ENCODE assay signal across 13 cellular contexts in genomic region chr17:55272711-55273578, GRCh38. TPM values are rescaled to one million over a fixed set of nuclear protein-coding genes. Genes with fewer than 3 reads are reported as not detected.
DNase-seq lines count a peak whose midpoint lies in the region; ATAC-seq, FAIRE-seq and TF ChIP-seq lines count a peak whose summit lies in the region.
"Had no signal": no experiment of that assay in that cellular context is flagged by ENCODE, and none has a peak within 500 bp of the region (broad histone marks: within the 10 kb centered on the region; RNA-seq: fewer than 3 reads in every experiment).

No MANE protein-coding gene starts in this region.

- no peak for TF ChIP-seq POLR2A in sigmoid colon (IDR thresholded peaks at IDR 0.05)
- TF ChIP-seq POLR2A in vagina (IDR thresholded peaks at IDR 0.05) = no peak

- no peak for TF ChIP-seq CTCF in SK-N-SH (IDR thresholded peaks at IDR 0.05)
- TF ChIP-seq CTCF in kidney (IDR thresholded peaks at IDR 0.05; ENCODE audit: borderline replicate concordance, extremely low read depth, insufficient read depth) = no peak
- TF ChIP-seq CTCF in sigmoid colon (IDR thresholded peaks at IDR 0.05) = no peak
- TF ChIP-seq CTCF in vagina (IDR thresholded peaks at IDR 0.05) = no peak

- peak overlapping the region in 1 of 2 experiments; percentile 84; a peak in 2 of 4 replicates for H3K27ac ChIP-seq in SK-N-SH (ENCODE audit: low read depth in 2 of 2, low read length in 1 of 2)
- H3K27ac ChIP-seq in kidney (ENCODE audit: low read depth in 2 of 2, low read length in 2 of 2) = peak overlapping the region; percentile 89 to 95
- H3K27ac ChIP-seq in sigmoid colon = peak overlapping the region; percentile 81 to 97 (median 95)
- H3K27ac ChIP-seq in vagina = peak overlapping the region; percentile 54
- H3K27ac ChIP-seq: 22Rv1, neutrophil had no signal

- H3K4me3 ChIP-seq in SK-N-SH (ENCODE audit: low read depth in 2 of 2, low read length in 1 of 2) = no peak overlapping the region
- peak overlapping the region; percentile 7 to 10 for H3K4me3 ChIP-seq in kidney (ENCODE audit: low read length in 2 of 2)
- H3K4me3 ChIP-seq in sigmoid colon = peak overlapping the region in 2 of 4 donors; percentile 11 to 14
- H3K4me3 ChIP-seq in vagina = no peak overlapping the region

- WGBS in SK-N-SH (ENCODE audit: low lambda C conversion rate) = 77% methylated on average over 13 of the region's 13 CpGs
- WGBS in sigmoid colon, 2 donors = 76 to 82% methylated on average over 13 of the region's 13 CpGs

- no peaks in the 10 kb centered on the region for H3K9me2 ChIP-seq in SK-N-SH

- no peak for FAIRE-seq in kidney (lab: Jason Lieb, UNC)

- H3K4me2 ChIP-seq in SK-N-SH = no peak overlapping the region

- POLR2A ChIA-PET in SK-N-SH (lab: Yijun Ruan, JAX) = interaction anchor here (1.0 to 1.7 kb wide), 2 partner anchors 8 to 34 kb away, joined by 4 to 6 read pairs; no protein-coding TSS in a partner anchor

- H3K9ac ChIP-seq in SK-N-SH (no peak overlapping the region), kidney (ENCODE audit: low read length in 2 of 2) (peak overlapping the region in 1 of 2 donors; percentile 68)

- DNase-seq in SK-N-SH (no peak), kidney (no peak), sigmoid colon (no peak), vagina (ENCODE audit: extremely low spot score in 2 of 2) (no peak), dedifferentiated amniotic fluid mesenchymal stem cell (ENCODE audit: extremely low spot score) (no peak), NCI-H345 treated with DMSO at 0.1 percent for 48 hours (lab: John Stamatoyannopoulos, UW; ENCODE audit: unreplicated experiment) (no peak), middle frontal gyrus (ENCODE audit: extremely low spot score, low spot score) (no peak)
- DNase-seq: activated naive CD4-positive, alpha-beta T cell treated with anti-CD3 and anti-CD28 coated beads, Interleukin-2, amount 50 U/mL, for 16 hours; IMR-90; OCI-M1 had no signal

- no peaks in the 10 kb centered on the region for H3K36me3 ChIP-seq in SK-N-SH (replicated peaks in 1 of 2; ENCODE audit: control insufficient read depth in 1 of 2, insufficient read depth in 2 of 2, low read length in 1 of 2)
- peaks cover 2 to 7% of the 10 kb centered on the region in 2 donors for H3K36me3 ChIP-seq in kidney (ENCODE audit: control insufficient read depth in 1 of 2, insufficient read depth in 2 of 2, low read length in 2 of 2)
- H3K36me3 ChIP-seq in sigmoid colon = no peaks in the 10 kb centered on the region
- no peaks in the 10 kb centered on the region for H3K36me3 ChIP-seq in vagina
- H3K36me3 ChIP-seq: neutrophil had no signal

- H3K9me3 ChIP-seq in SK-N-SH (no peaks in the 10 kb centered on the region), kidney (ENCODE audit: control insufficient read depth in 1 of 2, low read length in 2 of 2) (no peaks in the 10 kb centered on the region), sigmoid colon (no peaks in the 10 kb centered on the region), vagina (no peaks in the 10 kb centered on the region)
- H3K9me3 ChIP-seq: neutrophil had no signal

- intact Hi-C loops in kidney (cut with DNase I) (no loop called here), sigmoid colon (cut with DNase I) (loop anchor here (5.0 kb wide), 1 partner anchor 459 kb away; no protein-coding TSS in a partner anchor), vagina (cut with DNase I) (no loop called here)

- no peak for TF ChIP-seq RAD21 in SK-N-SH (IDR thresholded peaks at IDR 0.05; ENCODE audit: low read length)

- H3K79me2 ChIP-seq in SK-N-SH (ENCODE audit: insufficient read depth) = no peaks in the 10 kb centered on the region

- no peaks in the 10 kb centered on the region for H3F3A ChIP-seq in SK-N-SH (replicated peaks; ENCODE audit: insufficient read depth)

- TF ChIP-seq EP300 in SK-N-SH (IDR thresholded peaks at IDR 0.05; ENCODE audit: borderline replicate concordance in 1 of 2, low read depth in 1 of 2, low read length in 1 of 2) = no peak
- TF ChIP-seq EP300 in sigmoid colon (IDR thresholded peaks at IDR 0.05) = no peak

- no peaks in the 10 kb centered on the region for H4K20me1 ChIP-seq in SK-N-SH (ENCODE audit: insufficient read depth)

- peaks cover 7 to 24% of the 10 kb centered on the region in 2 experiments; a peak in 3 of 4 replicates for H3K4me1 ChIP-seq in SK-N-SH (ENCODE audit: control insufficient read depth in 1 of 2, insufficient read depth in 2 of 2, low read depth in 1 of 2, low read length in 1 of 2)
- peaks cover 27 to 46% of the 10 kb centered on the region in 2 donors for H3K4me1 ChIP-seq in kidney (ENCODE audit: control insufficient read depth in 1 of 2, insufficient read depth in 1 of 2, low read depth in 1 of 2, low read length in 2 of 2)
- H3K4me1 ChIP-seq in sigmoid colon = peaks cover 0 to 98% (median 81%) of the 10 kb centered on the region in 4 donors
- H3K4me1 ChIP-seq in vagina = peaks cover 45% of the 10 kb centered on the region

- ATAC-seq in SK-N-SH treated with all-trans-retinoic acid at 6 μM for 48 hours = peak; percentile 5; the same call in 1 of the 3 replicates

- H3K27me3 ChIP-seq in SK-N-SH (ENCODE audit: insufficient read depth) (no peaks in the 10 kb centered on the region), sigmoid colon (no peaks in the 10 kb centered on the region), vagina (no peaks in the 10 kb centered on the region)

- H2AFZ ChIP-seq in SK-N-SH (ENCODE audit: low read depth) = no peak overlapping the region

- CTCF ChIA-PET in SK-N-SH (lab: Yijun Ruan, JAX) = interaction anchor here (0.7 to 2.6 kb wide), 10 partner anchors 9 to 241 kb away, joined by 3 to 11 read pairs (median 4); no protein-coding TSS in a partner anchor

TF ChIP-seq in SK-N-SH treated with all-trans-retinoic acid at 6 μM for 48 hours, 23 proteins besides CTCF, POLR2A, EP300 and RAD21:
- TF ChIP-seq CSDC2 (CRISPR knock-in tag; IDR thresholded peaks at IDR 0.05) = no peak
- TF ChIP-seq ZNF70 (CRISPR knock-in tag; IDR thresholded peaks at IDR 0.05) = no peak
- TF ChIP-seq BACH2 (CRISPR knock-in tag; IDR thresholded peaks at IDR 0.05; ENCODE audit: borderline replicate concordance) = no peak

TF ChIP-seq in SK-N-SH, 30 proteins besides CTCF, POLR2A, EP300 and RAD21:
- TF ChIP-seq CHD2 (IDR thresholded peaks at IDR 0.05; ENCODE audit: low read length, partially characterized antibody) (no peak), PBX3 (IDR thresholded peaks at IDR 0.05) (no peak), NFIC (IDR thresholded peaks at IDR 0.05; ENCODE audit: borderline replicate concordance) (no peak), NRF1 (IDR thresholded peaks at IDR 0.05; ENCODE audit: low read depth, low read length) (no peak), SMC3 (IDR thresholded peaks at IDR 0.05; ENCODE audit: low read depth, low read length) (no peak), GABPA (IDR thresholded peaks at IDR 0.05; ENCODE audit: low read depth) (no peak), USF2 (IDR thresholded peaks at IDR 0.05; ENCODE audit: borderline replicate concordance, low read depth, low read length) (no peak), FOXM1 (IDR thresholded peaks at IDR 0.05; ENCODE audit: low read depth) (no peak), RFX5 (IDR thresholded peaks at IDR 0.05; ENCODE audit: low read length) (no peak)
- TF ChIP-seq, protein P1, sequence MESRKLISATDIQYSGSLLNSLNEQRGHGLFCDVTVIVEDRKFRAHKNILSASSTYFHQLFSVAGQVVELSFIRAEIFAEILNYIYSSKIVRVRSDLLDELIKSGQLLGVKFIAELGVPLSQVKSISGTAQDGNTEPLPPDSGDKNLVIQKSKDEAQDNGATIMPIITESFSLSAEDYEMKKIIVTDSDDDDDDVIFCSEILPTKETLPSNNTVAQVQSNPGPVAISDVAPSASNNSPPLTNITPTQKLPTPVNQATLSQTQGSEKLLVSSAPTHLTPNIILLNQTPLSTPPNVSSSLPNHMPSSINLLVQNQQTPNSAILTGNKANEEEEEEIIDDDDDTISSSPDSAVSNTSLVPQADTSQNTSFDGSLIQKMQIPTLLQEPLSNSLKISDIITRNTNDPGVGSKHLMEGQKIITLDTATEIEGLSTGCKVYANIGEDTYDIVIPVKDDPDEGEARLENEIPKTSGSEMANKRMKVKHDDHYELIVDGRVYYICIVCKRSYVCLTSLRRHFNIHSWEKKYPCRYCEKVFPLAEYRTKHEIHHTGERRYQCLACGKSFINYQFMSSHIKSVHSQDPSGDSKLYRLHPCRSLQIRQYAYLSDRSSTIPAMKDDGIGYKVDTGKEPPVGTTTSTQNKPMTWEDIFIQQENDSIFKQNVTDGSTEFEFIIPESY (IDR thresholded peaks at IDR 0.05; ENCODE audit: borderline replicate concordance, low read depth) = no peak

RNA-seq across cellular contexts. Expression of gene HLF, which starts 8.2 kb away (rescaled TPM):
- polyA plus RNA-seq in SK-N-SH (2012; rRNA removed) (0.03 and 0.21 TPM in 2 replicates), kidney (ENCODE audit: insufficient read depth, low read depth, low replicate concordance) (9.1 TPM), sigmoid colon (1 to 10 TPM in 2 of 3 donors, under 1 TPM in 1; 0.92 to 3.1 (median 3.0) TPM)
- polyA plus RNA-seq in SK-N-SH (2012; cell fraction: cytosol; rRNA removed) = 0.08 and 0.18 TPM in 2 replicates
- 0.21 and 0.22 TPM in 2 replicates for polyA plus RNA-seq in SK-N-SH (2012; cell fraction: nucleus; rRNA removed)
- total RNA-seq in kidney (38.4 TPM), sigmoid colon (10 to 100 TPM; 41.7 to 54.0 (median 49.4) TPM), vagina (14.7 TPM)
- polyA plus RNA-seq: IMR-90 had no signal

Comparison
In these comparisons a context has a peak if more than half of its experiments do, and no peak if none do; other contexts are left out.
1. H3K4me3 ChIP-seq: peak in kidney (2 of 2); none in SK-N-SH (0 of 2) and vagina (0 of 2).